Comparison of ENCODE assay signal across 21 cellular contexts in genomic region chr2:40457846-40458245, GRCh38. TPM values are rescaled to one million over a fixed set of nuclear protein-coding genes. Genes with fewer than 3 reads are reported as not detected.
DNase-seq lines count a peak whose midpoint lies in the region; FAIRE-seq and TF ChIP-seq lines count a peak whose summit lies in the region.
"Had no signal": no experiment of that assay in that cellular context is flagged by ENCODE, and none has a peak within 500 bp of the region (broad histone marks: within the 10 kb centered on the region; RNA-seq: fewer than 3 reads in every experiment).

No MANE protein-coding gene starts in this region.

- no peaks in the 10 kb centered on the region for H3K36me3 ChIP-seq in endocrine pancreas (ENCODE audit: control insufficient read depth, insufficient read depth, low read length)
- no peaks in the 10 kb centered on the region for H3K36me3 ChIP-seq in Karpas-422 (ENCODE audit: insufficient read depth, low read length)
- no peaks in the 10 kb centered on the region for H3K36me3 ChIP-seq in MM.1S (replicated peaks; ENCODE audit: insufficient read depth, low read length)
- H3K36me3 ChIP-seq: BLaER1, ovary, Peyer's patch, transverse colon had no signal

- no peak for TF ChIP-seq CTCF in MM.1S (IDR thresholded peaks at IDR 0.05; ENCODE audit: low read length)

- H3K27me3 ChIP-seq in endocrine pancreas (ENCODE audit: control insufficient read depth, insufficient read depth, low read length), result no peaks in the 10 kb centered on the region
- H3K27me3 ChIP-seq in Karpas-422 (ENCODE audit: low read length), result no peaks in the 10 kb centered on the region
- H3K27me3 ChIP-seq in MM.1S (replicated peaks; ENCODE audit: insufficient read depth, low read length), result no peaks in the 10 kb centered on the region
- H3K27me3 ChIP-seq: BLaER1, ovary, Peyer's patch, transverse colon had no signal

- H3K79me2 ChIP-seq in Karpas-422 (ENCODE audit: low read length), result no peaks in the 10 kb centered on the region
- H3K79me2 ChIP-seq in MM.1S (ENCODE audit: low read length), result no peaks in the 10 kb centered on the region

- no peaks in the 10 kb centered on the region for H3F3A ChIP-seq in MM.1S (ENCODE audit: insufficient read depth, low read length)

- H3K4me2 ChIP-seq in Karpas-422 (ENCODE audit: low read depth, low read length, poor library complexity, severe bottlenecking), result no peak overlapping the region
- H3K4me2 ChIP-seq in MM.1S (ENCODE audit: low read depth, low read length), result no peak overlapping the region
- H3K4me2 ChIP-seq: BLaER1 had no signal

- FAIRE-seq in RCC 7860 (lab: Jason Lieb, UNC), result peak; percentile 38
- FAIRE-seq: bronchial epithelial cell had no signal

- H3K4me1 ChIP-seq in endocrine pancreas (ENCODE audit: control insufficient read depth, insufficient read depth, low read length), result no peaks in the 10 kb centered on the region
- no peaks in the 10 kb centered on the region for H3K4me1 ChIP-seq in Karpas-422 (ENCODE audit: low read length)
- H3K4me1 ChIP-seq in MM.1S (ENCODE audit: low read length), result no peaks in the 10 kb centered on the region
- H3K4me1 ChIP-seq: Peyer's patch, transverse colon had no signal

- intact Hi-C loops in posterior vena cava (cut with DNase I), result loop anchor here in 1 of 2 donors (10.0 kb wide), 3 partner anchors 57 to 543 kb away; no protein-coding TSS in a partner anchor

- H3K9me2 ChIP-seq in Karpas-422 (replicated peaks; ENCODE audit: insufficient read depth, low read length) (no peaks in the 10 kb centered on the region), MM.1S (replicated peaks; ENCODE audit: insufficient read depth, low read length) (no peaks in the 10 kb centered on the region)

- DNase-seq in EL (peak; percentile 53), RCC 7860 (ENCODE audit: low spot score) (no peak), renal cortical epithelial cell (ENCODE audit: low read depth) (peak; percentile 42), Karpas-422 (no peak), posterior vena cava (ENCODE audit: low spot score) (no peak), hippocampal formation (lab: John Stamatoyannopoulos, UW) (no peak), MM.1S (no peak)
- DNase-seq: activated CD4-positive, alpha-beta T cell treated with anti-CD3 and anti-CD28 coated beads, Interleukin-2, amount 10 ng/mL, durations not matched to agents 24 days and 14 days; activated CD8-positive, alpha-beta memory T cell treated with anti-CD3 and anti-CD28 coated beads, Interleukin-2, amount 50 U/mL, for 48 hours; activated naive CD4-positive, alpha-beta T cell treated with anti-CD3 and anti-CD28 coated beads, Interleukin-2, amount 10 ng/mL, durations not matched to agents 7 days and 5 days; effector CD8-positive, alpha-beta T cell; GOT3; KBM-7; NCI-H2171; ovary; Peyer's patch; transverse colon had no signal

- H4K20me1 ChIP-seq in Karpas-422 (ENCODE audit: insufficient read depth, low read depth, low read length) (no peaks in the 10 kb centered on the region), MM.1S (ENCODE audit: insufficient read depth, low read length) (no peaks in the 10 kb centered on the region)
- H4K20me1 ChIP-seq: BLaER1 had no signal

- H3K27ac ChIP-seq in Karpas-422 (ENCODE audit: low read length) (no peak overlapping the region), MM.1S (ENCODE audit: low read length) (no peak overlapping the region)
- H3K27ac ChIP-seq: BLaER1, ovary, Peyer's patch, skin epidermis had no signal

- no peak overlapping the region for H3K9ac ChIP-seq in endocrine pancreas (ENCODE audit: control insufficient read depth, insufficient read depth, low read length)
- no peak overlapping the region for H3K9ac ChIP-seq in Karpas-422 (ENCODE audit: low read length)
- no peak overlapping the region for H3K9ac ChIP-seq in MM.1S (ENCODE audit: low read length)
- H3K9ac ChIP-seq: BLaER1 had no signal

- H2AFZ ChIP-seq in Karpas-422 (ENCODE audit: low read length) (no peak overlapping the region), MM.1S (ENCODE audit: low read length) (no peak overlapping the region)

- H3K4me3 ChIP-seq in endocrine pancreas (ENCODE audit: control insufficient read depth, insufficient read depth, low read length), result peak overlapping the region; percentile 31
- H3K4me3 ChIP-seq in Karpas-422 (ENCODE audit: low read length), result no peak overlapping the region
- no peak overlapping the region for H3K4me3 ChIP-seq in MM.1S (ENCODE audit: low read length)
- H3K4me3 ChIP-seq: BLaER1, ovary, Peyer's patch, skin epidermis, transverse colon had no signal

- H3K9me3 ChIP-seq in endocrine pancreas (ENCODE audit: control insufficient read depth, low read length) (no peaks in the 10 kb centered on the region), Karpas-422 (ENCODE audit: low read length) (no peaks in the 10 kb centered on the region), MM.1S (replicated peaks; ENCODE audit: insufficient read depth, low read length) (no peaks in the 10 kb centered on the region)
- H3K9me3 ChIP-seq: BLaER1, ovary, Peyer's patch, transverse colon had no signal

RNA-seq across cellular contexts. Expression of gene SLC8A1, which starts 6.0 kb away (rescaled TPM):
- 11.7 and 12.9 TPM in 2 replicates for total RNA-seq in renal cortical epithelial cell
- total RNA-seq in Karpas-422 (2014; rRNA removed; shearing (Covaris generic); ENCODE audit: low replicate concordance), result not detected in 2 replicates
- total RNA-seq in posterior vena cava, result 100 to 1,000 TPM; 105 to 121 TPM

Comparison
In these comparisons a context has a peak if more than half of its experiments do, and no peak if none do; other contexts are left out.
1. DNase-seq: peak in EL (single experiment) and renal cortical epithelial cell (single experiment); none in RCC 7860 (single experiment), Karpas-422 (single experiment), posterior vena cava (single experiment), hippocampal formation (0 of 2) and MM.1S (single experiment).
2. RNA of gene SLC8A1, which starts 6.0 kb away (total RNA-seq): 105 to 121 TPM in posterior vena cava and 11.7 to 12.9 TPM in renal cortical epithelial cell; not detected in Karpas-422; every median in the first group is over 10 times any median in the second.